ENCODE assay signal across 25 cellular contexts in the genomic region with DNA sequence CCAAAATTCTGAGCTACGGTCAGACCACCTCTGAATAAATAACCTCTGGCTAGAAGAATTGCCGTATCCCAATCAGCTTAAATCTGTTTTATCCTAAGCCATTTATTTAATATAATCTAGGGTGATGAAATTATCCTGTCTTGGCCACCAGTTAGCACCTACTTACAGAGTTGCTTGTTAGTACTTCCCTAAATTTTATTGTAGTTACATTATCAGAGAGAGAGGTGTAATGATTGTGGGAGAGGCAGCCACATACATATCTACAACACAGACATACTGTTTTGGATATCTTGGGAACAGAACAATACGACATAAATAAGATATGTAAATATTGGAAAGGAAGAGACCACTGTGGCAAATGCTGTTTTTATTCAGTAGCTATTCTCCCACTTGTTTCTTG.
"Had no signal": no experiment of that assay in that cellular context is flagged by ENCODE, and none has a peak within 500 bp of the region (broad histone marks: within the 10 kb centered on the region; RNA-seq: fewer than 3 reads in every experiment).

No MANE protein-coding gene starts in this region.

- H3K36me3 ChIP-seq: esophagus squamous epithelium, heart right ventricle, left lung, ovary, sigmoid colon, thoracic aorta, tibial nerve, upper lobe of right lung, uterus had no signal

- H3K4me3 Mint-ChIP-seq: effector memory CD8-positive, alpha-beta T cell; natural killer cell; stimulated activated memory B cell treated with anti-CD40 and anti-IgM and Interleukin-4, amounts not matched to agents 10 μg/mL and 1 μg/mL and 100 μg/mL, for 72 hours; stimulated activated naive CD8-positive, alpha-beta T cell treated with anti-CD3 and anti-CD28 coated beads, Interleukin-15, Interleukin-2, amounts not matched to agents 100 ng/mL and 50 ng/mL, for 24 hours had no signal

- H3K4me3 ChIP-seq: esophagus squamous epithelium, heart right ventricle, left lung, ovary, psoas muscle, sigmoid colon, thoracic aorta, tibial nerve, upper lobe of right lung, uterus had no signal

- H3K27me3 Mint-ChIP-seq: effector memory CD8-positive, alpha-beta T cell; stimulated activated memory B cell treated with anti-CD40 and anti-IgM and Interleukin-4, amounts not matched to agents 10 μg/mL and 1 μg/mL and 100 μg/mL, for 72 hours; stimulated activated naive CD8-positive, alpha-beta T cell treated with anti-CD3 and anti-CD28 coated beads, Interleukin-15, Interleukin-2, amounts not matched to agents 100 ng/mL and 50 ng/mL, for 24 hours had no signal

- ATAC-seq: effector memory CD8-positive, alpha-beta T cell; heart right ventricle; left cardiac atrium; left lung; natural killer cell; psoas muscle; right cardiac atrium; stimulated activated memory B cell treated with anti-CD40 and anti-IgM and Interleukin-4, amounts not matched to agents 10 μg/mL and 1 μg/mL and 100 μg/mL, for 72 hours; upper lobe of right lung had no signal

- H3K9me3 Mint-ChIP-seq: effector memory CD8-positive, alpha-beta T cell; natural killer cell had no signal

- DNase-seq: cortex of kidney; effector memory CD8-positive, alpha-beta T cell; erythroblast; esophagus squamous epithelium; foreskin melanocyte; glutamatergic neuron; heart right ventricle; hippocampal formation; left cardiac atrium; left lung; natural killer cell; occipital lobe; ovary; posterior cingulate gyrus; psoas muscle; right cardiac atrium; sigmoid colon; stimulated activated CD4-positive, alpha-beta T cell treated with anti-CD3 and anti-CD28 coated beads, Interleukin-2, amount 100 ng/mL, for 24 hours; stimulated activated CD4-positive, alpha-beta T cell treated with anti-CD3 and anti-CD28 coated beads, Interleukin-4, amount 100 ng/mL, for 4 hours; upper lobe of right lung; uterus had no signal

- H3K27me3 ChIP-seq: esophagus squamous epithelium, heart right ventricle, left lung, ovary, sigmoid colon, tibial nerve, upper lobe of right lung, uterus had no signal

- H3K27ac Mint-ChIP-seq: effector memory CD8-positive, alpha-beta T cell; stimulated activated memory B cell treated with anti-CD40 and anti-IgM and Interleukin-4, amounts not matched to agents 10 μg/mL and 1 μg/mL and 100 μg/mL, for 72 hours; stimulated activated naive CD8-positive, alpha-beta T cell treated with anti-CD3 and anti-CD28 coated beads, Interleukin-15, Interleukin-2, amounts not matched to agents 100 ng/mL and 50 ng/mL, for 24 hours had no signal

- H3K9me3 ChIP-seq: ovary, psoas muscle, sigmoid colon, thoracic aorta, upper lobe of right lung had no signal

- H3K27ac ChIP-seq: esophagus squamous epithelium, heart right ventricle, left lung, ovary, psoas muscle, sigmoid colon, thoracic aorta, tibial nerve, upper lobe of right lung, uterus had no signal

- H3K4me1 ChIP-seq: esophagus squamous epithelium, left lung, upper lobe of right lung, uterus had no signal
